23 cellular contexts compared by ENCODE assay signal in genomic region chr2:238558456-238559099, GRCh38.
"Had no signal": no experiment of that assay in that cellular context is flagged by ENCODE, and none has a peak within 500 bp of the region (broad histone marks: within the 10 kb centered on the region; RNA-seq: fewer than 3 reads in every experiment).

No MANE protein-coding gene starts in this region.

- ATAC-seq: activated CD8-positive, alpha-beta T cell treated with anti-CD3 and anti-CD28 coated beads, Interleukin-2, amount 10 ng/mL, durations not matched to agents 7 days and 5 days; activated naive CD8-positive, alpha-beta T cell treated with anti-CD3 and anti-CD28 coated beads, Interleukin-2, amount 50 U/mL, for 24 hours; left colon; naive thymus-derived CD4-positive, alpha-beta T cell; pancreas; stimulated activated naive CD8-positive, alpha-beta T cell treated with anti-CD3 and anti-CD28 coated beads, Interleukin-15, amount 100 ng/mL, for 72 hours had no signal

- H3K9me3 ChIP-seq: pancreas had no signal

- H3K4me3 ChIP-seq: dorsolateral prefrontal cortex, hepatocyte, neural progenitor cell, pancreas, smooth muscle cell, suprapubic skin had no signal

- H3K9ac ChIP-seq: neural progenitor cell had no signal

- H3K36me3 Mint-ChIP-seq: activated naive CD4-positive, alpha-beta T cell treated with anti-CD3 and anti-CD28 coated beads, Interleukin-2, amount 10 ng/mL, durations not matched to agents 7 days and 5 days; brain; memory B cell; naive thymus-derived CD4-positive, alpha-beta T cell; neural progenitor cell; type B pancreatic cell had no signal

- H3K36me3 ChIP-seq: neural progenitor cell, pancreas, suprapubic skin had no signal

- H2AFZ ChIP-seq: hepatocyte, neural progenitor cell had no signal

- DNase-seq: activated B cell treated with CpG ODN at 0.5 μM for 24 hours; activated CD4-positive, alpha-beta T cell treated with anti-CD3 and anti-CD28 coated beads for 4 hours; activated CD8-positive, alpha-beta T cell treated with anti-CD3 and anti-CD28 coated beads, Interleukin-2, amount 10 ng/mL, durations not matched to agents 7 days and 5 days; activated naive CD8-positive, alpha-beta T cell treated with anti-CD3 and anti-CD28 coated beads, Interleukin-2, amount 50 U/mL, for 24 hours; activated T-cell treated with anti-CD3 and anti-CD28 coated beads, Interleukin-2, amount 50 U/mL, for 24 hours; anterior cingulate cortex; central memory CD4-positive, alpha-beta T cell; dorsolateral prefrontal cortex; foreskin fibroblast; left colon; naive thymus-derived CD4-positive, alpha-beta T cell; pancreas; stimulated activated CD4-positive, alpha-beta T cell treated with anti-CD3 and anti-CD28 coated beads, Interleukin-4, amount 100 ng/mL, for 1 hour; stimulated activated naive CD8-positive, alpha-beta T cell treated with anti-CD3 and anti-CD28 coated beads, Interleukin-15, amount 100 ng/mL, for 72 hours; T-helper 9 cell had no signal

- H3K4me3 Mint-ChIP-seq: activated B cell treated with CpG ODN at 0.5 μM for 24 hours; activated CD8-positive, alpha-beta T cell treated with anti-CD3 and anti-CD28 coated beads, Interleukin-2, amount 10 ng/mL, durations not matched to agents 7 days and 5 days; activated naive CD4-positive, alpha-beta T cell treated with anti-CD3 and anti-CD28 coated beads, Interleukin-2, amount 10 ng/mL, durations not matched to agents 7 days and 5 days; activated naive CD8-positive, alpha-beta T cell treated with anti-CD3 and anti-CD28 coated beads, Interleukin-2, amount 50 U/mL, for 24 hours; activated T-cell treated with anti-CD3 and anti-CD28 coated beads, Interleukin-2, amount 50 U/mL, for 24 hours; brain; memory B cell; naive thymus-derived CD4-positive, alpha-beta T cell; neural progenitor cell; stimulated activated naive CD8-positive, alpha-beta T cell treated with anti-CD3 and anti-CD28 coated beads, Interleukin-15, amount 100 ng/mL, for 72 hours; type B pancreatic cell had no signal

- H3K4me1 ChIP-seq: pancreas, suprapubic skin had no signal

- H3K4me1 Mint-ChIP-seq: activated B cell treated with CpG ODN at 0.5 μM for 24 hours; activated naive CD4-positive, alpha-beta T cell treated with anti-CD3 and anti-CD28 coated beads, Interleukin-2, amount 10 ng/mL, durations not matched to agents 7 days and 5 days; activated naive CD8-positive, alpha-beta T cell treated with anti-CD3 and anti-CD28 coated beads, Interleukin-2, amount 50 U/mL, for 24 hours; brain; memory B cell; neural progenitor cell; stimulated activated naive CD8-positive, alpha-beta T cell treated with anti-CD3 and anti-CD28 coated beads, Interleukin-15, amount 100 ng/mL, for 72 hours had no signal

- H3K4me2 ChIP-seq: hepatocyte, neural progenitor cell, smooth muscle cell had no signal

- H3K27ac Mint-ChIP-seq: activated B cell treated with CpG ODN at 0.5 μM for 24 hours; activated CD8-positive, alpha-beta T cell treated with anti-CD3 and anti-CD28 coated beads, Interleukin-2, amount 10 ng/mL, durations not matched to agents 7 days and 5 days; activated naive CD4-positive, alpha-beta T cell treated with anti-CD3 and anti-CD28 coated beads, Interleukin-2, amount 10 ng/mL, durations not matched to agents 7 days and 5 days; activated naive CD8-positive, alpha-beta T cell treated with anti-CD3 and anti-CD28 coated beads, Interleukin-2, amount 50 U/mL, for 24 hours; activated T-cell treated with anti-CD3 and anti-CD28 coated beads, Interleukin-2, amount 50 U/mL, for 24 hours; memory B cell; naive thymus-derived CD4-positive, alpha-beta T cell; neural progenitor cell; type B pancreatic cell had no signal

- H3K9me3 Mint-ChIP-seq: activated B cell treated with CpG ODN at 0.5 μM for 24 hours; activated naive CD4-positive, alpha-beta T cell treated with anti-CD3 and anti-CD28 coated beads, Interleukin-2, amount 10 ng/mL, durations not matched to agents 7 days and 5 days; activated naive CD8-positive, alpha-beta T cell treated with anti-CD3 and anti-CD28 coated beads, Interleukin-2, amount 50 U/mL, for 24 hours; activated T-cell treated with anti-CD3 and anti-CD28 coated beads, Interleukin-2, amount 50 U/mL, for 24 hours; brain; memory B cell; neural progenitor cell; stimulated activated naive CD8-positive, alpha-beta T cell treated with anti-CD3 and anti-CD28 coated beads, Interleukin-15, amount 100 ng/mL, for 72 hours; type B pancreatic cell had no signal

- H3K27ac ChIP-seq: dorsolateral prefrontal cortex, hepatocyte, neural progenitor cell, pancreas, suprapubic skin had no signal

- H3K79me2 ChIP-seq: hepatocyte had no signal

- H3K27me3 ChIP-seq: dorsolateral prefrontal cortex, hepatocyte, neural progenitor cell, pancreas, suprapubic skin had no signal

- H3K27me3 Mint-ChIP-seq: brain had no signal
